ENCODE assay signal across 8 cellular contexts in the genomic region with DNA sequence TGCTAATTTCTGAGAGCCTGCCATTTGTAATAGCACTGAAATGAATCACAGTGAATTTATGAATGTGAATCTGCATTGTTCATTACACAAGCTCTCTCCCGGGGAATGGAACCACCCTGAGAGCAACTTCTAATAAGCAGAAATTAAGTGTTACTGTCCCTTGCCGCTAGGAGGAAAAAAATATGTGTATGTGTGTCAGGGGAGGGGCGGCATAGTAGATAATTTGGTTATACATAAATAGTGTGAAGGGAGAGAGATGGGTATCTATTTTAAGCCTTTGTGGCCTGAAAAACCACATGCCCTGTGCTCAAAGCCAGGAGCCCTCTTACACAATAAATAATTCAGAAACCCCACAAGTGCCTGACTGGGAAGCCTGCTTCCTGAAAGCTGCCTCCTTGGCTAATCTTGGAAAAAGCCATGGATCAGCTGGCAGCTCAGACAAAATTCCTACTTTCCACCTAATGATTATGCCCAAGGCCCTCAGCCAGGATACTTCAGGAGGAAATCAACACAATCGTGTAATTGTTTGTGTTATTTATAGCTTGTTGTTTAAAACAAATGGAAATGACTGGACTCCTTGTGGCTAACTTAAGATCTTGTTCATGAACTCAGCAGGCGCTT.
DNase-seq lines count a peak whose midpoint lies in the region; ATAC-seq and TF ChIP-seq lines count a peak whose summit lies in the region.

No MANE protein-coding gene starts in this region.

- ATAC-seq in upper lobe of left lung (ENCODE audit: low FRiP score in 2 of 2): peak; percentile 30 to 69

- peak in 1 of 4 donors; percentile 61 for TF ChIP-seq EP300 in upper lobe of left lung (IDR thresholded peaks at IDR 0.05)

- H3K27me3 ChIP-seq in upper lobe of left lung: no peaks in the 10 kb centered on the region

- peak; percentile 40 for DNase-seq in NK-92 treated with Interleukin-12 subunit alpha and Interleukin-12 subunit beta, amount 100 ng/mL, for 24 hours (lab: John Stamatoyannopoulos, UW)
- DNase-seq in NK-92 (lab: John Stamatoyannopoulos, UW; ENCODE audit: unreplicated experiment) (no peak), NCI-H187 (lab: John Stamatoyannopoulos, UW) (peak; percentile 29 to 51), fibroblast of the aortic adventitia (ENCODE audit: low read depth) (peak; percentile 90), upper lobe of left lung (peak in 1 of 2 donors; percentile 50), mucosa of gallbladder (ENCODE audit: low spot score) (no peak), NCI-H2081 (lab: John Stamatoyannopoulos, UW) (no peak)
- DNase-seq in effector CD4-positive, alpha-beta T cell: no peak

- H3K4me1 ChIP-seq in upper lobe of left lung: peaks cover 6 to 25% (median 20%) of the 10 kb centered on the region in 4 donors

- H3K9me3 ChIP-seq in upper lobe of left lung: no peaks in the 10 kb centered on the region

- H3K4me3 ChIP-seq in fibroblast of the aortic adventitia (ENCODE audit: low read depth, low read length): no peak overlapping the region
- H3K4me3 ChIP-seq in upper lobe of left lung: no peak overlapping the region

- no peaks in the 10 kb centered on the region for H3K36me3 ChIP-seq in upper lobe of left lung

- TF ChIP-seq CTCF in fibroblast of the aortic adventitia (IDR thresholded peaks at IDR 0.05; ENCODE audit: insufficient read depth, low read length) (peak; percentile 26), upper lobe of left lung (IDR thresholded peaks at IDR 0.05) (peak in 1 of 6 experiments; percentile 5)

- WGBS in upper lobe of left lung, 2 donors: 17 to 27% methylated on average over 5 of the region's 5 CpGs

- peak overlapping the region; percentile 42 to 62 (median 52) for H3K27ac ChIP-seq in upper lobe of left lung

- TF ChIP-seq POLR2A in upper lobe of left lung (IDR thresholded peaks at IDR 0.05): no peak

Comparison
In these comparisons a context has a peak if more than half of its experiments do, and no peak if none do; other contexts are left out.
1. DNase-seq: peak in NK-92 treated with Interleukin-12 subunit alpha and Interleukin-12 subunit beta, amount 100 ng/mL, for 24 hours (single experiment), NCI-H187 (2 of 2) and fibroblast of the aortic adventitia (single experiment); none in NK-92 (single experiment), mucosa of gallbladder (single experiment), effector CD4-positive, alpha-beta T cell (single experiment) and NCI-H2081 (0 of 2).